In genomic region chr2:28232267-28232666, GRCh38 we compare ENCODE assay signal across 19 cellular contexts.
DNase-seq lines count a peak whose midpoint lies in the region; ATAC-seq and TF ChIP-seq lines count a peak whose summit lies in the region.
"Had no signal": no experiment of that assay in that cellular context is flagged by ENCODE, and none has a peak within 500 bp of the region (broad histone marks: within the 10 kb centered on the region; RNA-seq: fewer than 3 reads in every experiment).

No MANE protein-coding gene starts in this region.

- no peaks in the 10 kb centered on the region for H3K9me3 ChIP-seq in PC-3 (ENCODE audit: low read length)
- H3K9me3 ChIP-seq: heart left ventricle had no signal

- no peaks in the 10 kb centered on the region for H4K20me1 ChIP-seq in PC-3 (ENCODE audit: low read length)

- H3F3A ChIP-seq in PC-3 (ENCODE audit: low read length, unreplicated experiment), result no peaks in the 10 kb centered on the region

- H3K9me2 ChIP-seq in PC-3 (replicated peaks; ENCODE audit: low read length), result no peaks in the 10 kb centered on the region

- ATAC-seq in PC-3, result peak; percentile 5; the same call in 1 of the 2 replicates
- peak; percentile 94 for ATAC-seq in esophagus mucosa
- ATAC-seq in omental fat pad (ENCODE audit: low FRiP score), result peak; percentile 70
- no peak for ATAC-seq in HG03135 (IDR thresholded peaks at IDR 0.05; ENCODE audit: unreplicated experiment)
- ATAC-seq in HG02763 (IDR thresholded peaks at IDR 0.05; ENCODE audit: unreplicated experiment), result no peak
- ATAC-seq: heart left ventricle had no signal

- no peaks in the 10 kb centered on the region for H3K27me3 ChIP-seq in PC-3 (ENCODE audit: low read length)
- H3K27me3 ChIP-seq: heart left ventricle had no signal

- in situ Hi-C loops in Caki2 (cut with HindIII; ENCODE audit: low pct_unique_long_range_greater_than_20kb, low sequenced_read_pairs), result no loop called here

- peaks cover 16% of the 10 kb centered on the region for H3K4me1 ChIP-seq in PC-3 (ENCODE audit: insufficient read depth, low read length)

- POLR2A ChIA-PET in PC-3 (lab: Charles Lee; ENCODE audit: unreplicated experiment), result interaction anchor here (0.5 kb wide), 1 partner anchor 58 kb away, joined by 4 read pairs; no protein-coding TSS in a partner anchor

- no peak overlapping the region for H3K4me2 ChIP-seq in PC-3 (ENCODE audit: low read length)

- no peak overlapping the region for H3K4me3 ChIP-seq in PC-3 (ENCODE audit: low read length)
- H3K4me3 ChIP-seq: heart left ventricle had no signal

- no peak overlapping the region for H2AFZ ChIP-seq in PC-3 (ENCODE audit: low read length)

- no peaks in the 10 kb centered on the region for H3K79me2 ChIP-seq in PC-3 (ENCODE audit: low read length)

- H3K9ac ChIP-seq in PC-3 (ENCODE audit: low read length), result no peak overlapping the region

- no peak overlapping the region for H3K27ac ChIP-seq in PC-3 (ENCODE audit: low read length)

- no TSS peak for BruUV-seq in PC-3 (replicated peaks; lab: Mats Ljungman, UMichigan)

- intact Hi-C loops in PC-3 (cut with micrococcal nuclease), result loop anchor here (5.0 kb wide), 1 partner anchor 275 kb away; no protein-coding TSS in a partner anchor

- CTCF ChIA-PET in PC-3 (lab: Charles Lee), result no interaction called here

- H3K36me3 ChIP-seq in PC-3 (ENCODE audit: low read depth, low read length), result no peaks in the 10 kb centered on the region

- no peak for TF ChIP-seq CTCF in PC-3 (conservative IDR thresholded peaks at IDR 0.05; ENCODE audit: low read depth, low read length)
- TF ChIP-seq CTCF in omental fat pad (IDR thresholded peaks at IDR 0.05), result no peak
- no peak for TF ChIP-seq CTCF in GM10266 (IDR thresholded peaks at IDR 0.05; ENCODE audit: control insufficient read depth, insufficient read depth, low read depth, missing control alignments)

- peak; percentile 42 for DNase-seq in Caki2 (ENCODE audit: low read depth)
- DNase-seq in PC-3, result peak; percentile 35
- DNase-seq in omental fat pad (ENCODE audit: low spot score), result no peak
- no peak for DNase-seq in GM10266 (ENCODE audit: extremely low spot score)
- DNase-seq in NCI-H2171 treated with DMSO at 0.1 percent for 48 hours (lab: John Stamatoyannopoulos, UW), result no peak
- DNase-seq: ACHN; activated CD4-positive, CD25-positive, alpha-beta regulatory T cell treated with anti-CD3 and anti-CD28 coated beads, Interleukin-2, amount 50 U/mL, for 72 hours; activated CD8-positive, alpha-beta memory T cell treated with anti-CD3 and anti-CD28 coated beads, Interleukin-2, amount 50 U/mL, for 4 hours; activated naive CD4-positive, alpha-beta T cell treated with anti-CD3 and anti-CD28 coated beads, Interleukin-2, amount 10 ng/mL, durations not matched to agents 7 days and 5 days; CD4-positive, alpha-beta T cell; cortex of kidney; heart left ventricle; mesendoderm; NCI-H187; SHP77 treated with DMSO at 0.1 percent for 48 hours; stimulated activated naive CD4-positive, alpha-beta T cell treated with Interleukin-2 at 50 U/mL for 16 hours had no signal

Comparison
In these comparisons a context has a peak if more than half of its experiments do, and no peak if none do; other contexts are left out.
1. DNase-seq: peak in Caki2 (single experiment) and PC-3 (single experiment); none in omental fat pad (single experiment), GM10266 (single experiment) and NCI-H2171 treated with DMSO at 0.1 percent for 48 hours (single experiment).
2. ATAC-seq: peak in PC-3 (single experiment), esophagus mucosa (single experiment) and omental fat pad (single experiment); none in HG03135 (single experiment) and HG02763 (single experiment).